17 cellular contexts compared by ENCODE assay signal in the genomic region with DNA sequence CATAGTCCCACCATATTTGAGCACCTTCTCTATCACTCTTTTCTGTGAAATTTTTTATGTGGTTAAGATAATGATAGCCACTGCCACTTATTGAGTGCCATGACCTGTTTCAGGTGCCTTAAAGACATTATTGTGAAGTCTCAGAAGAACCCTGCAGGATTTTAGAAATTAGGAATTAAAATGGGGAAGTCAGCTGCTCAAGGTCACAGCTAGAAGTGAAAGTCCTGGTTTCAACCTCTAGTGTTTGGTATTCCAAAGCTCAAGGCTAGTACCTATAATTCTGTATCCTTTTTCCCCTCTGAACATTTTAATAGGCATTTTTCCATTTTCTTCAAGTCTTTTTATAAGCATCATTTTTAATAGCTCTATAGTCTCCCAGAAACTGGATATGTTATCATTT. TPM values are rescaled to one million over a fixed set of nuclear protein-coding genes. Genes with fewer than 3 reads are reported as not detected.
DNase-seq lines count a peak whose midpoint lies in the region; ATAC-seq, FAIRE-seq and TF ChIP-seq lines count a peak whose summit lies in the region.
"Had no signal": no experiment of that assay in that cellular context is flagged by ENCODE, and none has a peak within 500 bp of the region (broad histone marks: within the 10 kb centered on the region; RNA-seq: fewer than 3 reads in every experiment).

No MANE protein-coding gene starts in this region.

- BruUV-seq in GM12878 (replicated peaks; lab: Mats Ljungman, UMichigan) = no TSS peak

- in situ Hi-C loops in KBM-7 (cut with MboI; ENCODE audit: low pct_unique_long_range_greater_than_20kb, low sequenced_read_pairs) (no loop called here), GM12878 (cut with MboI) (no loop called here), gastrocnemius medialis (cut with MboI; ENCODE audit: low sequenced_read_pairs in 4 of 4) (no loop called here)

- H3K4me1 ChIP-seq in GM12878 (ENCODE audit: control insufficient read depth, insufficient read depth, low read length) (no peaks in the 10 kb centered on the region), gastrocnemius medialis (no peaks in the 10 kb centered on the region)
- H3K4me1 ChIP-seq: BE2C, SJCRH30 had no signal

- SMC1A ChIA-PET in GM12878 (lab: Charles Lee; ENCODE audit: uncharacterized antibody, unreplicated experiment) = interaction anchor here (1.7 to 1.9 kb wide), 2 partner anchors 11 to 13 kb away, joined by 5 to 9 read pairs; no protein-coding TSS in a partner anchor

- TF ChIP-seq CTCF in GM12878 (IDR thresholded peaks at IDR 0.05 in 2 of 3, conservative IDR thresholded peaks at IDR 0.05 in 1 of 3; ENCODE audit: control insufficient read depth in 2 of 3, extremely low read depth in 1 of 3, insufficient read depth in 1 of 3, low read depth in 3 of 3, low read length in 3 of 3) (no peak), HFFc6 (IDR thresholded peaks at IDR 0.05) (no peak), gastrocnemius medialis (IDR thresholded peaks at IDR 0.05 in 4 of 5, conservative IDR thresholded peaks at IDR 0.05 in 1 of 5) (no peak)

- H3K4me3 ChIP-seq in GM12878 (no peak overlapping the region), gastrocnemius medialis (no peak overlapping the region)
- H3K4me3 ChIP-seq: SJCRH30 had no signal

- H3K4me1 Mint-ChIP-seq in HFFc6 (ENCODE audit: low read depth) = peaks cover 21% of the 10 kb centered on the region

- H2AFZ ChIP-seq in GM12878 (ENCODE audit: control insufficient read depth, low read depth, low read length) = no peak overlapping the region

- H3K9me3 ChIP-seq in GM12878 (replicated peaks; ENCODE audit: control insufficient read depth, insufficient read depth, low read length) (no peaks in the 10 kb centered on the region), gastrocnemius medialis (no peaks in the 10 kb centered on the region)
- H3K9me3 ChIP-seq: BE2C, SJCRH30 had no signal

- no peak overlapping the region for H3K27ac Mint-ChIP-seq in HFFc6

- H4K20me1 ChIP-seq in GM12878 (ENCODE audit: control insufficient read depth, insufficient read depth) = no peaks in the 10 kb centered on the region

- ATAC-seq in GM12878 (no peak), gastrocnemius medialis (no peak)
- ATAC-seq: Panc1 had no signal

- POLR2A ChIA-PET in GM12878 (lab: Charles Lee) = no interaction called here

- no peak for TF ChIP-seq POLR2A in GM12878 (IDR thresholded peaks at IDR 0.05; ENCODE audit: low read depth, low read length)
- TF ChIP-seq POLR2A in gastrocnemius medialis (IDR thresholded peaks at IDR 0.05) = no peak

- H3K27me3 Mint-ChIP-seq in HFFc6 (ENCODE audit: insufficient read depth) = no peaks in the 10 kb centered on the region; the same call in 1 of the 2 replicates

- no peak overlapping the region for H3K27ac ChIP-seq in GM12878 (ENCODE audit: control insufficient read depth, insufficient read depth)
- no peak overlapping the region for H3K27ac ChIP-seq in gastrocnemius medialis
- H3K27ac ChIP-seq: SJCRH30 had no signal

- RAD21 ChIA-PET in GM12878 (lab: Charles Lee; ENCODE audit: unreplicated experiment) = interaction anchor here (0.6 to 2.4 kb wide), 5 partner anchors 13 to 1658 kb away, joined by 3 to 10 read pairs (median 5); a partner anchor contains a TSS

- no peak overlapping the region for H3K4me2 ChIP-seq in GM12878 (ENCODE audit: control insufficient read depth, insufficient read depth)

- DNase-seq in NOMO-1 treated with DMSO at 0.1 percent for 48 hours (lab: John Stamatoyannopoulos, UW; ENCODE audit: unreplicated experiment) (peak; percentile 16), NOMO-1 treated with dmso at 0.1 percent for 144 hours (lab: John Stamatoyannopoulos, UW; ENCODE audit: unreplicated experiment) (no peak), KBM-7 (peak; percentile 19), GM12878 (ENCODE audit: low read depth, low spot score) (no peak), C1 segment of cervical spinal cord (lab: John Stamatoyannopoulos, UW) (no peak), HFFc6 (no peak), gastrocnemius medialis (no peak), glomerular visceral epithelial cell (ENCODE audit: extremely low spot score) (no peak)
- DNase-seq: BE2C, DND-41, H7, NCI-H1417, NCI-H187, NCI-H2107, NCI-H524, SJCRH30 had no signal

- no peaks in the 10 kb centered on the region for H3K79me2 ChIP-seq in GM12878 (ENCODE audit: control insufficient read depth, insufficient read depth, low read length)

- H3K36me3 Mint-ChIP-seq in HFFc6 (ENCODE audit: low read depth) = peaks cover 13% of the 10 kb centered on the region

- H3K9ac ChIP-seq in GM12878 (ENCODE audit: control insufficient read depth, insufficient read depth, low read length) = no peak overlapping the region

- H3K36me3 ChIP-seq in GM12878 (ENCODE audit: control insufficient read depth in 2 of 2, insufficient read depth in 2 of 2, low read length in 1 of 2) (peaks cover 4 to 21% of the 10 kb centered on the region in 2 experiments), gastrocnemius medialis (peaks cover 5 to 70% of the 10 kb centered on the region in 2 donors)
- H3K36me3 ChIP-seq: BE2C, SJCRH30 had no signal

- H3K27me3 ChIP-seq in GM12878 (replicated peaks in 1 of 2; ENCODE audit: control insufficient read depth in 2 of 2, insufficient read depth in 2 of 2, low read length in 1 of 2) = no peaks in the 10 kb centered on the region
- no peaks in the 10 kb centered on the region for H3K27me3 ChIP-seq in gastrocnemius medialis
- H3K27me3 ChIP-seq: BE2C, SJCRH30 had no signal

- no peak overlapping the region for H3K4me3 Mint-ChIP-seq in HFFc6

- H3K9me3 Mint-ChIP-seq in HFFc6 = no peaks in the 10 kb centered on the region

- FAIRE-seq in GM12878 (lab: Jason Lieb, UNC) = no peak

- CTCF ChIA-PET in GM12878 (lab: Yijun Ruan, JAX) = interaction anchor here (0.6 to 2.5 kb wide), 5 partner anchors 11 to 236 kb away, joined by 3 to 7 read pairs (median 5); no protein-coding TSS in a partner anchor

- no peak for TF ChIP-seq EP300 in GM12878 (IDR thresholded peaks at IDR 0.05; ENCODE audit: borderline replicate concordance in 1 of 2, control insufficient read depth in 1 of 2, low read depth in 2 of 2, low read length in 2 of 2)

- TF ChIP-seq RAD21 in GM12878 (IDR thresholded peaks at IDR 0.05; ENCODE audit: insufficient read depth, low read depth, low read length) = no peak

- intact Hi-C loops in GM12878 (cut with micrococcal nuclease; ENCODE audit: unreplicated experiment) = no loop called here
- intact Hi-C loops in gastrocnemius medialis (cut with DNase I; ENCODE audit: low total_unique reads) = no loop called here

TF ChIP-seq in GM12878, 131 proteins besides CTCF, POLR2A, EP300 and RAD21:
- TF ChIP-seq, protein P1, sequence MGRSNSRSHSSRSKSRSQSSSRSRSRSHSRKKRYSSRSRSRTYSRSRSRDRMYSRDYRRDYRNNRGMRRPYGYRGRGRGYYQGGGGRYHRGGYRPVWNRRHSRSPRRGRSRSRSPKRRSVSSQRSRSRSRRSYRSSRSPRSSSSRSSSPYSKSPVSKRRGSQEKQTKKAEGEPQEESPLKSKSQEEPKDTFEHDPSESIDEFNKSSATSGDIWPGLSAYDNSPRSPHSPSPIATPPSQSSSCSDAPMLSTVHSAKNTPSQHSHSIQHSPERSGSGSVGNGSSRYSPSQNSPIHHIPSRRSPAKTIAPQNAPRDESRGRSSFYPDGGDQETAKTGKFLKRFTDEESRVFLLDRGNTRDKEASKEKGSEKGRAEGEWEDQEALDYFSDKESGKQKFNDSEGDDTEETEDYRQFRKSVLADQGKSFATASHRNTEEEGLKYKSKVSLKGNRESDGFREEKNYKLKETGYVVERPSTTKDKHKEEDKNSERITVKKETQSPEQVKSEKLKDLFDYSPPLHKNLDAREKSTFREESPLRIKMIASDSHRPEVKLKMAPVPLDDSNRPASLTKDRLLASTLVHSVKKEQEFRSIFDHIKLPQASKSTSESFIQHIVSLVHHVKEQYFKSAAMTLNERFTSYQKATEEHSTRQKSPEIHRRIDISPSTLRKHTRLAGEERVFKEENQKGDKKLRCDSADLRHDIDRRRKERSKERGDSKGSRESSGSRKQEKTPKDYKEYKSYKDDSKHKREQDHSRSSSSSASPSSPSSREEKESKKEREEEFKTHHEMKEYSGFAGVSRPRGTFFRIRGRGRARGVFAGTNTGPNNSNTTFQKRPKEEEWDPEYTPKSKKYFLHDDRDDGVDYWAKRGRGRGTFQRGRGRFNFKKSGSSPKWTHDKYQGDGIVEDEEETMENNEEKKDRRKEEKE (IDR thresholded peaks at IDR 0.05) = no peak
- peak; percentile 32; the same call in 1 of the 2 replicates for TF ChIP-seq SPI1 (IDR thresholded peaks at IDR 0.05; ENCODE audit: borderline replicate concordance, insufficient read depth, low read depth, low read length)

RNA-seq across cellular contexts. Expression of a gene that starts 9.0 kb away (rescaled TPM):
- total RNA-seq in GM12878 (2013; cell fraction: nucleolus; rRNA removed) = 73.9 and 79.2 TPM in 2 replicates
- total RNA-seq in GM12878 (2014; rRNA removed) (119 and 133 TPM in 2 replicates), GM12878 (2014; rRNA removed; fragmentation: Illumina TruSeq; extraction: Trizol) (147 and 154 TPM in 2 replicates), GM12878 (2021) (140 and 141 TPM in 2 replicates), gastrocnemius medialis (10 to 100 TPM; 34.0 to 66.0 (median 37.8) TPM)
- polyA plus RNA-seq in GM12878 (2011; ENCODE audit: low read depth) = 82.7 TPM
- polyA plus RNA-seq in GM12878 (2011; rRNA removed) (120 and 130 TPM in 2 replicates), GM12878 (2014; fragmentation: Illumina TruSeq; extraction: Trizol) (156 and 181 TPM in 2 replicates), GM12878 (2014; fragmentation: Nextera tagmentation; extraction: Ambion mirVana) (100 to 1,000 TPM; 121 to 177 TPM), GM12878 (2014; rRNA removed) (76.0 and 94.0 TPM in 2 replicates), GM12878 (2016; fragmentation: Nextera tagmentation; extraction: Ambion mirVana) (100 to 1,000 TPM; 238 to 255 TPM)
- 106 and 112 TPM in 2 replicates for polyA plus RNA-seq in GM12878 (2011; cell fraction: cytosol; rRNA removed)
- 73.0 and 95.3 TPM in 2 replicates for polyA plus RNA-seq in GM12878 (2011; cell fraction: nucleus; rRNA removed)
- 78.7 and 85.6 TPM in 2 replicates for polyA plus RNA-seq in GM12878 (2012)
- 200 and 298 TPM in 2 replicates for polyA minus RNA-seq in GM12878 (2011; rRNA and poly(A)+ RNA removed)
- polyA minus RNA-seq in GM12878 (2011; cell fraction: cytosol; rRNA and poly(A)+ RNA removed) = 64.8 and 71.4 TPM in 2 replicates
- 31.4 and 47.4 TPM in 2 replicates for polyA minus RNA-seq in GM12878 (2011; cell fraction: nucleus; rRNA and poly(A)+ RNA removed)
- 100 to 1,000 TPM in 5 of 6 experiments, 10 to 100 TPM in 1; 68.1 to 145 (median 126) TPM for total RNA-seq in HFFc6 (2021; fragmentation: NEBNext Ultra II Directional; extraction: Animal tissue kit (Norgen Biotek cat#: 25700))

Comparison
In these comparisons a context has a peak if more than half of its experiments do, and no peak if none do; other contexts are left out.
1. DNase-seq: peak in NOMO-1 treated with DMSO at 0.1 percent for 48 hours (single experiment) and KBM-7 (single experiment); none in NOMO-1 treated with dmso at 0.1 percent for 144 hours (single experiment), GM12878 (single experiment), C1 segment of cervical spinal cord (0 of 14), HFFc6 (single experiment), gastrocnemius medialis (0 of 2) and glomerular visceral epithelial cell (single experiment).